16 cellular contexts compared by ENCODE assay signal in the genomic region with DNA sequence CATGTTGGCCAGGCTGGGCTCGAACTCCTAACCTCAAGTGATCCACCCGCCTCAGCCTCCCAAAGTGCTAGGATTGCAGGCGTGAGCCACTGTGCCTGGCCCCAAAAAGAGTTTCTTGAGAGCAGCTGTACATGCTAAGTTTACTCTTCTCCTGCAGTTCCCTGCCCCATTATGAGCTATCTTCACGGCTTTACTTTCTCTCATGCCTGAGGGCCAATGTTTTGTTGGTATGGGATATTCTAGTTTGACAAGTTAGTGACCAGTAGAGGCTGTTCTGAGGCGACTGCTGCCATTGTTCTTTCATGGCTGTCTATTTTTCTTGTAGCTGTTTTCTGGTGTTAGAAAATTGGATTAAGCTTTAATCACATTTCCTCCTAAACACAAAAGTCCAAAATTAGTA.
DNase-seq lines count a peak whose midpoint lies in the region; ATAC-seq and TF ChIP-seq lines count a peak whose summit lies in the region.
"Had no signal": no experiment of that assay in that cellular context is flagged by ENCODE, and none has a peak within 500 bp of the region (broad histone marks: within the 10 kb centered on the region; RNA-seq: fewer than 3 reads in every experiment).

No MANE protein-coding gene starts in this region.

- DNase-seq in SIG-M5 treated with dmso at 0.1 percent for 504 hours (lab: John Stamatoyannopoulos, UW; ENCODE audit: unreplicated experiment) (peak; percentile 6), SIG-M5 (lab: John Stamatoyannopoulos, UW) (no peak), SK-N-SH (peak; percentile 25), islet precursor cell (peak; percentile 48), CD14-positive monocyte (ENCODE audit: low spot score) (no peak), NCI-H69 (lab: John Stamatoyannopoulos, UW) (no peak)
- DNase-seq: 8988T; C1 segment of cervical spinal cord; CD4-positive, alpha-beta memory T cell; DMS153; DMS79; GDM1; GM23248 had no signal

- H3K4me1 Mint-ChIP-seq in CD14-positive monocyte, result no peaks in the 10 kb centered on the region
- H3K4me1 Mint-ChIP-seq: B cell; CD4-positive, alpha-beta memory T cell had no signal

- WGBS in SK-N-SH (ENCODE audit: low lambda C conversion rate), result 45% methylated on average over 4 of the region's 5 CpGs

- H2AFZ ChIP-seq in SK-N-SH (ENCODE audit: low read depth), result no peak overlapping the region
- H2AFZ ChIP-seq: GM23248 had no signal

- H3K4me2 ChIP-seq in SK-N-SH, result no peak overlapping the region

- CTCF ChIA-PET in SK-N-SH (lab: Yijun Ruan, JAX), result interaction anchor here (0.7 to 2.1 kb wide), 6 partner anchors 12 to 131 kb away, joined by 3 to 6 read pairs (median 3); no protein-coding TSS in a partner anchor

- ATAC-seq in GM18909 (IDR thresholded peaks at IDR 0.05; ENCODE audit: poor library complexity, unreplicated experiment), result no peak

- no peaks in the 10 kb centered on the region for H4K20me1 ChIP-seq in SK-N-SH (ENCODE audit: insufficient read depth)

- no peak overlapping the region for H3K4me3 Mint-ChIP-seq in CD14-positive monocyte
- H3K4me3 Mint-ChIP-seq: B cell; CD4-positive, alpha-beta memory T cell had no signal

- no peak overlapping the region for H3K4me3 ChIP-seq in SK-N-SH (ENCODE audit: low read depth in 2 of 2, low read length in 1 of 2)
- H3K4me3 ChIP-seq: GM23248, HAP-1 had no signal

- TF ChIP-seq RAD21 in SK-N-SH (IDR thresholded peaks at IDR 0.05; ENCODE audit: low read length), result peak; percentile 17; the same call in 1 of the 2 replicates

- H3K27me3 ChIP-seq in SK-N-SH (ENCODE audit: insufficient read depth), result no peaks in the 10 kb centered on the region

- POLR2A ChIA-PET in SK-N-SH (lab: Yijun Ruan, JAX), result no interaction called here

- intact Hi-C loops in CD14-positive monocyte (cut with micrococcal nuclease), result no loop called here

- H3K79me2 ChIP-seq in SK-N-SH (ENCODE audit: insufficient read depth), result no peaks in the 10 kb centered on the region

- no peaks in the 10 kb centered on the region for H3K36me3 Mint-ChIP-seq in CD14-positive monocyte

- no peaks in the 10 kb centered on the region for H3K9me3 ChIP-seq in SK-N-SH
- H3K9me3 ChIP-seq: HAP-1 had no signal

- TF ChIP-seq CTCF in SK-N-SH (IDR thresholded peaks at IDR 0.05) (no peak), CD14-positive monocyte (IDR thresholded peaks at IDR 0.05) (no peak)

- no peak overlapping the region for H3K27ac Mint-ChIP-seq in CD14-positive monocyte
- H3K27ac Mint-ChIP-seq: B cell; CD4-positive, alpha-beta memory T cell had no signal

- H3K4me1 ChIP-seq in SK-N-SH (ENCODE audit: control insufficient read depth in 1 of 2, insufficient read depth in 2 of 2, low read depth in 1 of 2, low read length in 1 of 2), result no peaks in the 10 kb centered on the region; a peak in 1 of 4 replicates
- H3K4me1 ChIP-seq: HAP-1 had no signal

- no peaks in the 10 kb centered on the region for H3K36me3 ChIP-seq in SK-N-SH (replicated peaks in 1 of 2; ENCODE audit: control insufficient read depth in 1 of 2, insufficient read depth in 2 of 2, low read length in 1 of 2)
- H3K36me3 ChIP-seq: HAP-1 had no signal

- no peak overlapping the region for H3K9ac ChIP-seq in SK-N-SH
- H3K9ac ChIP-seq: GM23248 had no signal

- H3K9me2 ChIP-seq in SK-N-SH, result no peaks in the 10 kb centered on the region

- H3K27me3 Mint-ChIP-seq in CD14-positive monocyte (ENCODE audit: low read depth in 3 of 3), result peaks cover 0 to 2% (median 0%) of the 10 kb centered on the region in 3 donors
- H3K27me3 Mint-ChIP-seq: B cell; CD4-positive, alpha-beta memory T cell had no signal

- H3K27ac ChIP-seq in SK-N-SH (ENCODE audit: low read depth in 2 of 2, low read length in 1 of 2), result no peak overlapping the region
- H3K27ac ChIP-seq: GM23248 had no signal

- TF ChIP-seq EP300 in SK-N-SH (IDR thresholded peaks at IDR 0.05; ENCODE audit: borderline replicate concordance in 1 of 2, low read depth in 1 of 2, low read length in 1 of 2), result peak in 1 of 2 experiments; percentile 47; a peak in 1 of 4 replicates

- H3K9me3 Mint-ChIP-seq in CD14-positive monocyte, result peaks cover 0 to 22% (median 10%) of the 10 kb centered on the region in 7 donors

- H3F3A ChIP-seq in SK-N-SH (replicated peaks; ENCODE audit: insufficient read depth), result no peaks in the 10 kb centered on the region

TF ChIP-seq in SK-N-SH, 30 proteins besides CTCF, POLR2A, EP300 and RAD21:
- TF ChIP-seq CHD2 (IDR thresholded peaks at IDR 0.05; ENCODE audit: low read length, partially characterized antibody), result no peak
- TF ChIP-seq SMC3 (IDR thresholded peaks at IDR 0.05; ENCODE audit: low read depth, low read length), result no peak
- TF ChIP-seq FOXJ3 (CRISPR knock-in tag; IDR thresholded peaks at IDR 0.05), result no peak
- no peak for TF ChIP-seq MEF2A (IDR thresholded peaks at IDR 0.05; ENCODE audit: borderline replicate concordance, low read depth)
- no peak for TF ChIP-seq EZH2phosphoT487 (IDR thresholded peaks at IDR 0.05; ENCODE audit: borderline replicate concordance, low read depth)
- no peak for TF ChIP-seq TAF1 (IDR thresholded peaks at IDR 0.05; ENCODE audit: borderline replicate concordance, low read depth, low read length)
- no peak for TF ChIP-seq RCOR1 (IDR thresholded peaks at IDR 0.05; ENCODE audit: low read length)
- no peak for TF ChIP-seq POLR2AphosphoS5 (IDR thresholded peaks at IDR 0.05; ENCODE audit: low read depth, low read length)
- no peak for TF ChIP-seq TEAD4 (IDR thresholded peaks at IDR 0.05; ENCODE audit: borderline replicate concordance, insufficient read depth)
- TF ChIP-seq TCF12 (IDR thresholded peaks at IDR 0.05), result no peak
- no peak for TF ChIP-seq MXI1 (IDR thresholded peaks at IDR 0.05; ENCODE audit: low read depth, low read length)
- TF ChIP-seq YY1 (IDR thresholded peaks at IDR 0.05; ENCODE audit: low read depth), result no peak
- TF ChIP-seq GABPA (IDR thresholded peaks at IDR 0.05; ENCODE audit: low read depth), result no peak
- no peak for TF ChIP-seq FOSL2 (IDR thresholded peaks at IDR 0.05; ENCODE audit: borderline replicate concordance, low read depth)
- TF ChIP-seq, protein P1, sequence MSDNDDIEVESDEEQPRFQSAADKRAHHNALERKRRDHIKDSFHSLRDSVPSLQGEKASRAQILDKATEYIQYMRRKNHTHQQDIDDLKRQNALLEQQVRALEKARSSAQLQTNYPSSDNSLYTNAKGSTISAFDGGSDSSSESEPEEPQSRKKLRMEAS (IDR thresholded peaks at IDR 0.05; ENCODE audit: low read depth), result no peak
- no peak for TF ChIP-seq NFIC (IDR thresholded peaks at IDR 0.05; ENCODE audit: borderline replicate concordance)
- TF ChIP-seq, protein P2, sequence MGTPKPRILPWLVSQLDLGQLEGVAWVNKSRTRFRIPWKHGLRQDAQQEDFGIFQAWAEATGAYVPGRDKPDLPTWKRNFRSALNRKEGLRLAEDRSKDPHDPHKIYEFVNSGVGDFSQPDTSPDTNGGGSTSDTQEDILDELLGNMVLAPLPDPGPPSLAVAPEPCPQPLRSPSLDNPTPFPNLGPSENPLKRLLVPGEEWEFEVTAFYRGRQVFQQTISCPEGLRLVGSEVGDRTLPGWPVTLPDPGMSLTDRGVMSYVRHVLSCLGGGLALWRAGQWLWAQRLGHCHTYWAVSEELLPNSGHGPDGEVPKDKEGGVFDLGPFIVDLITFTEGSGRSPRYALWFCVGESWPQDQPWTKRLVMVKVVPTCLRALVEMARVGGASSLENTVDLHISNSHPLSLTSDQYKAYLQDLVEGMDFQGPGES (IDR thresholded peaks at IDR 0.05; ENCODE audit: low read depth, low read length), result no peak
- TF ChIP-seq, protein P3, sequence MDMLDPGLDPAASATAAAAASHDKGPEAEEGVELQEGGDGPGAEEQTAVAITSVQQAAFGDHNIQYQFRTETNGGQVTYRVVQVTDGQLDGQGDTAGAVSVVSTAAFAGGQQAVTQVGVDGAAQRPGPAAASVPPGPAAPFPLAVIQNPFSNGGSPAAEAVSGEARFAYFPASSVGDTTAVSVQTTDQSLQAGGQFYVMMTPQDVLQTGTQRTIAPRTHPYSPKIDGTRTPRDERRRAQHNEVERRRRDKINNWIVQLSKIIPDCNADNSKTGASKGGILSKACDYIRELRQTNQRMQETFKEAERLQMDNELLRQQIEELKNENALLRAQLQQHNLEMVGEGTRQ (IDR thresholded peaks at IDR 0.05; ENCODE audit: borderline replicate concordance, low read depth, low read length), result no peak

Comparison
In these comparisons a context has a peak if more than half of its experiments do, and no peak if none do; other contexts are left out.
1. DNase-seq: peak in SIG-M5 treated with dmso at 0.1 percent for 504 hours (single experiment), SK-N-SH (single experiment) and islet precursor cell (single experiment); none in SIG-M5 (single experiment), CD14-positive monocyte (single experiment) and NCI-H69 (single experiment).